In genomic region chr13:51797664-51798488, GRCh38 we compare ENCODE assay signal across 8 cellular contexts. TPM values are rescaled to one million over a fixed set of nuclear protein-coding genes. Genes with fewer than 3 reads are reported as not detected.
DNase-seq lines count a peak whose midpoint lies in the region; ATAC-seq, FAIRE-seq and TF ChIP-seq lines count a peak whose summit lies in the region.

No MANE protein-coding gene starts in this region.

- intact Hi-C loops in GM12878 (cut with micrococcal nuclease; ENCODE audit: unreplicated experiment): loop anchor here (1.0 to 5.0 kb wide), 4 partner anchors 345 to 673 kb away; partner anchors contain the start of gene INTS6

- no peak overlapping the region for H3K4me2 ChIP-seq in GM12878 (ENCODE audit: control insufficient read depth, insufficient read depth)

- H3K27me3 ChIP-seq in GM12878 (replicated peaks in 1 of 2; ENCODE audit: control insufficient read depth in 2 of 2, insufficient read depth in 2 of 2, low read length in 1 of 2): no peaks in the 10 kb centered on the region
- H3K27me3 ChIP-seq in kidney epithelial cell (ENCODE audit: control insufficient read depth, insufficient read depth, low read length): no peaks in the 10 kb centered on the region

- no peak for FAIRE-seq in GM12878 (lab: Jason Lieb, UNC)

- H3K4me3 ChIP-seq in NB4 (ENCODE audit: low read depth, low read length): no peak overlapping the region
- H3K4me3 ChIP-seq in GM12878: no peak overlapping the region
- no peak overlapping the region for H3K4me3 ChIP-seq in kidney epithelial cell (ENCODE audit: low read depth, low read length)

- DNase-seq in DMS79 treated with DMSO at 0.1 percent for 48 hours (lab: John Stamatoyannopoulos, UW): peak; percentile 79
- DNase-seq in NB4 (ENCODE audit: low read depth): peak; percentile 73
- peak; percentile 78 for DNase-seq in SK-N-DZ (ENCODE audit: low spot score)
- DNase-seq in GM12878 (ENCODE audit: low read depth, low spot score): no peak
- DNase-seq in kidney epithelial cell (ENCODE audit: low read depth): no peak
- peak; percentile 36 to 62 (median 44) for DNase-seq in stimulated activated naive CD4-positive, alpha-beta T cell (lab: John Stamatoyannopoulos, UW)

- no peak overlapping the region for H3K27ac ChIP-seq in GM12878 (ENCODE audit: control insufficient read depth, insufficient read depth)

- TF ChIP-seq RAD21 in GM12878 (IDR thresholded peaks at IDR 0.05; ENCODE audit: insufficient read depth, low read depth, low read length): peak; percentile 93

- no peaks in the 10 kb centered on the region for H3K9me3 ChIP-seq in GM12878 (replicated peaks; ENCODE audit: control insufficient read depth, insufficient read depth, low read length)

- no peak overlapping the region for H2AFZ ChIP-seq in GM12878 (ENCODE audit: control insufficient read depth, low read depth, low read length)

- CTCF ChIA-PET in GM12878 (lab: Yijun Ruan, JAX): interaction anchor here (0.6 to 8.9 kb wide), 84 partner anchors 9 to 729 kb away, joined by 3 to 152 read pairs (median 5); no protein-coding TSS in a partner anchor

- TF ChIP-seq EP300 in GM12878 (IDR thresholded peaks at IDR 0.05; ENCODE audit: borderline replicate concordance in 1 of 2, control insufficient read depth in 1 of 2, low read depth in 2 of 2, low read length in 2 of 2): no peak

- H3K36me3 ChIP-seq in GM12878 (ENCODE audit: control insufficient read depth in 2 of 2, insufficient read depth in 2 of 2, low read length in 1 of 2) (no peaks in the 10 kb centered on the region), kidney epithelial cell (ENCODE audit: control insufficient read depth, insufficient read depth, low read length) (no peaks in the 10 kb centered on the region)

- TF ChIP-seq POLR2A in NB4 (IDR thresholded peaks at IDR 0.05; ENCODE audit: extremely low read depth, insufficient read length) (no peak), GM12878 (IDR thresholded peaks at IDR 0.05; ENCODE audit: low read depth, low read length) (no peak)

- RAD21 ChIA-PET in GM12878 (lab: Charles Lee; ENCODE audit: unreplicated experiment): interaction anchor here (0.6 to 10.2 kb wide), 58 partner anchors 15 to 678 kb away, joined by 3 to 104 read pairs (median 4); partner anchors contain the start of gene INTS6

- peak; percentile 33 for ATAC-seq in GM21717 (IDR thresholded peaks at IDR 0.05; ENCODE audit: unreplicated experiment)
- ATAC-seq in GM12878: peak; percentile 67
- ATAC-seq in HG03378 (IDR thresholded peaks at IDR 0.05; ENCODE audit: unreplicated experiment): no peak

- in situ Hi-C loops in GM12878 (cut with MboI): loop anchor here (5.0 kb wide), 2 partner anchors 356 to 676 kb away; no protein-coding TSS in a partner anchor

- no peaks in the 10 kb centered on the region for H4K20me1 ChIP-seq in GM12878 (ENCODE audit: control insufficient read depth, insufficient read depth)

- WGBS in GM12878 (ENCODE audit: insufficient coverage, insufficient replicate concordance, low lambda C conversion rate, missing lambda C conversion rate): 47% methylated on average over 12 of the region's 12 CpGs

- no peak overlapping the region for H3K9ac ChIP-seq in GM12878 (ENCODE audit: control insufficient read depth, insufficient read depth, low read length)

- peaks cover 39% of the 10 kb centered on the region for H3K4me1 ChIP-seq in GM12878 (ENCODE audit: control insufficient read depth, insufficient read depth, low read length)

- SMC1A ChIA-PET in GM12878 (lab: Charles Lee; ENCODE audit: uncharacterized antibody, unreplicated experiment): interaction anchor here (0.6 to 7.2 kb wide), 66 partner anchors 8 to 673 kb away, joined by 3 to 71 read pairs (median 4); partner anchors contain the start of gene INTS6

- no peaks in the 10 kb centered on the region for H3K79me2 ChIP-seq in GM12878 (ENCODE audit: control insufficient read depth, insufficient read depth, low read length)

- POLR2A ChIA-PET in GM12878 (lab: Charles Lee): interaction anchor here (0.9 to 1.5 kb wide), 6 partner anchors 9 to 675 kb away, joined by 3 to 8 read pairs (median 3); partner anchors contain the start of gene INTS6

- no TSS peak for BruUV-seq in GM12878 (replicated peaks; lab: Mats Ljungman, UMichigan)

- TF ChIP-seq CTCF in NB4 (IDR thresholded peaks at IDR 0.05; ENCODE audit: low read depth, low read length) (peak; percentile 34), GM12878 (IDR thresholded peaks at IDR 0.05 in 2 of 3, conservative IDR thresholded peaks at IDR 0.05 in 1 of 3; ENCODE audit: control insufficient read depth in 2 of 3, extremely low read depth in 1 of 3, insufficient read depth in 1 of 3, low read depth in 3 of 3, low read length in 3 of 3) (peak; percentile 62 to 84 (median 69); a peak in 5 of 6 replicates), kidney epithelial cell (IDR thresholded peaks at IDR 0.05; ENCODE audit: insufficient read depth, low read length, poor library complexity, severe bottlenecking) (peak; percentile 66)

TF ChIP-seq in GM12878, 131 proteins besides CTCF, POLR2A, EP300 and RAD21 (continues in another document):
- TF ChIP-seq TARDBP (IDR thresholded peaks at IDR 0.05; ENCODE audit: borderline replicate concordance) (no peak), YY1 (IDR thresholded peaks at IDR 0.05; ENCODE audit: low read depth, low read length) (0 out of 2 replicates have a peak, but pooled peaks have one; percentile 25), MYB (IDR thresholded peaks at IDR 0.05; ENCODE audit: borderline replicate concordance, low read depth, low read length) (no peak), RFX5 (IDR thresholded peaks at IDR 0.05; ENCODE audit: low read depth, low read length) (no peak), ATF7 (IDR thresholded peaks at IDR 0.05; ENCODE audit: low read depth) (peak; percentile 66), ZSCAN29 (IDR thresholded peaks at IDR 0.05) (no peak), IKZF2 (IDR thresholded peaks at IDR 0.05) (no peak), SMC3 (IDR thresholded peaks at IDR 0.05; ENCODE audit: borderline replicate concordance, low read length) (peak; percentile 92), EED (IDR thresholded peaks at IDR 0.05; ENCODE audit: low read depth) (0 out of 2 replicates have a peak, but pooled peaks have one; percentile 23), CBX5 (IDR thresholded peaks at IDR 0.05; ENCODE audit: low read depth) (no peak), ATF2 (IDR thresholded peaks at IDR 0.05; ENCODE audit: low read length) (0 out of 2 replicates have a peak, but pooled peaks have one; percentile 36)

RNA-seq across cellular contexts. Expression of gene DHRS12, which starts 6.1 kb away (rescaled TPM):
- polyA plus RNA-seq in SK-N-DZ (2014; cell fraction: cytosol; rRNA removed): 5.4 and 17.8 TPM in 2 replicates
- 3.5 and 4.6 TPM in 2 replicates for polyA plus RNA-seq in SK-N-DZ (2014; cell fraction: nucleus; rRNA removed)
- total RNA-seq in GM12878 (2013; cell fraction: nucleolus; rRNA removed): 4.2 and 5.0 TPM in 2 replicates
- total RNA-seq in GM12878 (2014; rRNA removed): 9.9 and 11.6 TPM in 2 replicates
- 4.3 TPM in 2 replicates for total RNA-seq in GM12878 (2014; rRNA removed; fragmentation: Illumina TruSeq; extraction: Trizol)
- 7.0 and 7.7 TPM in 2 replicates for total RNA-seq in GM12878 (2021)
- 3.4 TPM for polyA plus RNA-seq in GM12878 (2011; ENCODE audit: low read depth)
- polyA plus RNA-seq in GM12878 (2011; rRNA removed): 5.5 and 6.5 TPM in 2 replicates
- 4.8 and 5.9 TPM in 2 replicates for polyA plus RNA-seq in GM12878 (2011; cell fraction: cytosol; rRNA removed)
- polyA plus RNA-seq in GM12878 (2011; cell fraction: nucleus; rRNA removed): 9.8 and 10.1 TPM in 2 replicates
- 6.4 and 7.2 TPM in 2 replicates for polyA plus RNA-seq in GM12878 (2012)
- polyA plus RNA-seq in GM12878 (2014; fragmentation: Illumina TruSeq; extraction: Trizol): 7.8 and 9.0 TPM in 2 replicates
- polyA plus RNA-seq in GM12878 (2014; fragmentation: Nextera tagmentation; extraction: Ambion mirVana): 1 to 10 TPM; 2.9 to 4.0 TPM
- 8.8 and 11.9 TPM in 2 replicates for polyA plus RNA-seq in GM12878 (2014; rRNA removed)
- 10 to 100 TPM; 10.7 to 11.3 TPM for polyA plus RNA-seq in GM12878 (2016; fragmentation: Nextera tagmentation; extraction: Ambion mirVana)
- 2.9 and 4.2 TPM in 2 replicates for polyA minus RNA-seq in GM12878 (2011; rRNA and poly(A)+ RNA removed)
- 2.3 TPM in 1 of 2 replicates, not detected in the other for polyA minus RNA-seq in GM12878 (2011; cell fraction: cytosol; rRNA and poly(A)+ RNA removed)
- polyA minus RNA-seq in GM12878 (2011; cell fraction: nucleus; rRNA and poly(A)+ RNA removed): 3.6 and 5.7 TPM in 2 replicates
- total RNA-seq in kidney epithelial cell: 11.7 and 11.9 TPM in 2 replicates

RNA-seq across cellular contexts. Expression of gene TMEM272, which starts 47.1 kb away (rescaled TPM):
- polyA plus RNA-seq in SK-N-DZ (2014; cell fraction: cytosol; rRNA removed): 0.02 and 2.5 TPM in 2 replicates
- polyA plus RNA-seq in SK-N-DZ (2014; cell fraction: nucleus; rRNA removed): 0.42 and 0.46 TPM in 2 replicates
- total RNA-seq in GM12878 (2013; cell fraction: nucleolus; rRNA removed): not detected in 2 replicates
- total RNA-seq in GM12878 (2014; rRNA removed): 0.05 TPM in 1 of 2 replicates, not detected in the other
- not detected in 2 replicates for total RNA-seq in GM12878 (2014; rRNA removed; fragmentation: Illumina TruSeq; extraction: Trizol)
- not detected in 2 replicates for total RNA-seq in GM12878 (2021)
- not detected for polyA plus RNA-seq in GM12878 (2011; ENCODE audit: low read depth)
- polyA plus RNA-seq in GM12878 (2011; rRNA removed): 0.01 and 0.04 TPM in 2 replicates
- polyA plus RNA-seq in GM12878 (2011; cell fraction: cytosol; rRNA removed): not detected in 2 replicates
- 0.04 TPM in 1 of 2 replicates, not detected in the other for polyA plus RNA-seq in GM12878 (2011; cell fraction: nucleus; rRNA removed)
- polyA plus RNA-seq in GM12878 (2012): not detected in 2 replicates
- not detected in 2 replicates for polyA plus RNA-seq in GM12878 (2014; fragmentation: Illumina TruSeq; extraction: Trizol)
- polyA plus RNA-seq in GM12878 (2014; fragmentation: Nextera tagmentation; extraction: Ambion mirVana): not detected
- 0.04 TPM in 1 of 2 replicates, not detected in the other for polyA plus RNA-seq in GM12878 (2014; rRNA removed)
- not detected for polyA plus RNA-seq in GM12878 (2016; fragmentation: Nextera tagmentation; extraction: Ambion mirVana)
- 0.15 TPM in 1 of 2 replicates, not detected in the other for polyA minus RNA-seq in GM12878 (2011; rRNA and poly(A)+ RNA removed)
- not detected in 2 replicates for polyA minus RNA-seq in GM12878 (2011; cell fraction: cytosol; rRNA and poly(A)+ RNA removed)
- 0.10 and 0.12 TPM in 2 replicates for polyA minus RNA-seq in GM12878 (2011; cell fraction: nucleus; rRNA and poly(A)+ RNA removed)
- not detected in 2 replicates for total RNA-seq in kidney epithelial cell

Comparison
In these comparisons a context has a peak if more than half of its experiments do, and no peak if none do; other contexts are left out.
1. DNase-seq: peak in DMS79 treated with DMSO at 0.1 percent for 48 hours (single experiment), NB4 (single experiment), SK-N-DZ (single experiment) and stimulated activated naive CD4-positive, alpha-beta T cell (6 of 6); none in GM12878 (single experiment) and kidney epithelial cell (single experiment).
2. Peak in every context shown above with its lines, with median percentiles within 50 percentile points of each other: CTCF ChIP-seq.